Comparison of ENCODE assay signal across 24 cellular contexts in genomic region chr9:114495992-114496391, GRCh38. TPM values are rescaled to one million over a fixed set of nuclear protein-coding genes. Genes with fewer than 3 reads are reported as not detected.
DNase-seq lines count a peak whose midpoint lies in the region; ATAC-seq, FAIRE-seq and TF ChIP-seq lines count a peak whose summit lies in the region.
"Had no signal": no experiment of that assay in that cellular context is flagged by ENCODE, and none has a peak within 500 bp of the region (broad histone marks: within the 10 kb centered on the region; RNA-seq: fewer than 3 reads in every experiment).

No MANE protein-coding gene starts in this region.

- H3K36me3 Mint-ChIP-seq in neural crest cell (ENCODE audit: low read depth), result no peaks in the 10 kb centered on the region
- H3K36me3 Mint-ChIP-seq: CD4-positive, CD25-positive, alpha-beta regulatory T cell had no signal

- H3K27ac ChIP-seq in KMS-11 (peak overlapping the region; percentile 66; the same call in 1 of the 2 replicates), HepG2 (ENCODE audit: extremely low read length, insufficient read depth, low read length) (no peak overlapping the region)
- H3K27ac ChIP-seq: HL-60 had no signal

- CTCF ChIA-PET in HEK293T (lab: Yijun Ruan, JAX) (interaction anchor here (0.6 kb wide), 1 partner anchor 896 kb away, joined by 3 read pairs; no protein-coding TSS in a partner anchor), HepG2 (lab: Yijun Ruan, JAX; ENCODE audit: low intra/inter-chr PET ratio, low total read pairs) (no interaction called here)

- no peaks in the 10 kb centered on the region for H3K9me3 Mint-ChIP-seq in neural crest cell
- H3K9me3 Mint-ChIP-seq: H9 had no signal

- peak overlapping the region; percentile 66 for H3K27ac Mint-ChIP-seq in neural crest cell (ENCODE audit: unreplicated experiment)
- H3K27ac Mint-ChIP-seq: H9 had no signal

- no peak for TF ChIP-seq RAD21 in HepG2 (CRISPR knock-in tag; IDR thresholded peaks at IDR 0.05)

- H3K9ac ChIP-seq in KMS-11 (no peak overlapping the region), HepG2 (ENCODE audit: insufficient read depth, low read depth, low read length) (no peak overlapping the region)

- H2AFZ ChIP-seq in KMS-11 (ENCODE audit: low read depth), result no peak overlapping the region
- H2AFZ ChIP-seq in HepG2 (ENCODE audit: low read length), result no peak overlapping the region

- no peak for ATAC-seq in HepG2

- DNase-seq in NCI-H146 (lab: John Stamatoyannopoulos, UW) (peak; percentile 1), NCI-H146 treated with DMSO at 0.1 percent for 48 hours (lab: John Stamatoyannopoulos, UW; ENCODE audit: unreplicated experiment) (no peak), NCI-H69 (lab: John Stamatoyannopoulos, UW) (peak; percentile 83), neural crest cell (ENCODE audit: low read depth, low spot score) (no peak), HEK293T (ENCODE audit: extremely low spot score) (no peak), HepG2 (ENCODE audit: low spot score) (no peak), AML-193 (lab: John Stamatoyannopoulos, UW) (no peak)
- DNase-seq: 8988T; BE2C; Caco-2; CD4-positive, CD25-positive, alpha-beta regulatory T cell; H9; IMR-90; Kasumi-1; MG63; NCI-H1048; NCI-H1930; NCI-H510A; OCI-M1; Right ventricle myocardium superior; SW 1271 had no signal

- H3K4me3 ChIP-seq in KMS-11 (IDR thresholded peaks at IDR 0.05; ENCODE audit: insufficient read depth, low read depth, low read length) (no peak overlapping the region), HepG2 (replicated peaks in 1 of 3; ENCODE audit: insufficient read depth in 1 of 3, low read depth in 2 of 3, low read length in 3 of 3) (no peak overlapping the region)
- H3K4me3 ChIP-seq: MG63 had no signal

- H3K27me3 ChIP-seq in KMS-11 (ENCODE audit: insufficient read depth, low read depth) (no peaks in the 10 kb centered on the region), HepG2 (ENCODE audit: control insufficient read depth in 1 of 2, insufficient read depth in 2 of 2, low read length in 2 of 2) (no peaks in the 10 kb centered on the region)
- H3K27me3 ChIP-seq: MG63 had no signal

- H4K20me1 ChIP-seq in KMS-11 (ENCODE audit: insufficient read depth), result no peaks in the 10 kb centered on the region
- H4K20me1 ChIP-seq in HepG2 (ENCODE audit: insufficient read depth, low read length), result no peaks in the 10 kb centered on the region

- 89% methylated on average over 3 of the region's 3 CpGs for WGBS in HepG2 (ENCODE audit: low lambda C conversion rate)

- H3K4me1 ChIP-seq in KMS-11 (ENCODE audit: low read depth, poor library complexity, severe bottlenecking) (peaks cover 81% of the 10 kb centered on the region), HepG2 (ENCODE audit: insufficient read depth, low read length) (peaks cover 3% of the 10 kb centered on the region)
- H3K4me1 ChIP-seq: BE2C, Caco-2 had no signal

- no peaks in the 10 kb centered on the region; the same call in 1 of the 2 replicates for H3K36me3 ChIP-seq in KMS-11 (ENCODE audit: insufficient read depth)
- no peaks in the 10 kb centered on the region; a peak in 1 of 5 replicates for H3K36me3 ChIP-seq in HepG2 (replicated peaks in 1 of 2; ENCODE audit: control insufficient read depth in 1 of 2, insufficient read depth in 2 of 2, low read length in 2 of 2)
- H3K36me3 ChIP-seq: BE2C, MG63 had no signal

- peak overlapping the region; percentile 99; the same call in 1 of the 2 replicates for H3K4me2 ChIP-seq in KMS-11
- H3K4me2 ChIP-seq in HepG2 (ENCODE audit: low read depth, low read length), result no peak overlapping the region

- intact Hi-C loops in HepG2 (cut with micrococcal nuclease; ENCODE audit: unreplicated experiment), result no loop called here

- TF ChIP-seq CTCF in KMS-11 (conservative IDR thresholded peaks at IDR 0.05; ENCODE audit: low read depth, low read length) (no peak), neural crest cell (conservative IDR thresholded peaks at IDR 0.05) (no peak), HepG2 (CRISPR knock-in tag; IDR thresholded peaks at IDR 0.05) (no peak)

- H3K9me3 ChIP-seq in HepG2 (ENCODE audit: low read length), result no peaks in the 10 kb centered on the region
- H3K9me3 ChIP-seq: BE2C, Caco-2, MG63 had no signal

- TF ChIP-seq EP300 in HepG2 (IDR thresholded peaks at IDR 0.05; ENCODE audit: low read depth in 2 of 2, low read length in 2 of 2), result no peak
- no peak for TF ChIP-seq EP300 in HepG2 (CRISPR knock-in tag; IDR thresholded peaks at IDR 0.05; ENCODE audit: borderline replicate concordance)

- FAIRE-seq in HepG2 (lab: Jason Lieb, UNC), result no peak
- FAIRE-seq: G401.6 had no signal

- in situ Hi-C loops in HepG2 (cut with HindIII; ENCODE audit: extremely low pct_ligation_motif_present, low pct_unique_long_range_greater_than_20kb), result no loop called here

- H3K27me3 Mint-ChIP-seq in neural crest cell (ENCODE audit: low read depth), result peaks cover 17% of the 10 kb centered on the region

- H3K79me2 ChIP-seq in KMS-11 (ENCODE audit: insufficient read depth, low read depth) (peaks cover 99% of the 10 kb centered on the region), HepG2 (ENCODE audit: insufficient read depth, low read length) (no peaks in the 10 kb centered on the region)

- peaks cover 29% of the 10 kb centered on the region for H3K4me1 Mint-ChIP-seq in neural crest cell

- no peak for TF ChIP-seq POLR2A in HepG2 (IDR thresholded peaks at IDR 0.05; ENCODE audit: insufficient read depth in 1 of 2, low read depth in 2 of 2, low read length in 2 of 2)

- no TSS peak for BruUV-seq in HepG2 (replicated peaks; lab: Mats Ljungman, UMichigan)

- no peak overlapping the region for H3K4me3 Mint-ChIP-seq in neural crest cell
- H3K4me3 Mint-ChIP-seq: H9 had no signal

- POLR2A ChIA-PET in HEK293T (lab: Yijun Ruan, JAX) (no interaction called here), HepG2 (lab: Yijun Ruan, JAX) (no interaction called here)

TF ChIP-seq in HEK293T, 16 proteins besides CTCF, POLR2A, EP300 and RAD21:
- TF ChIP-seq ELF4 (IDR thresholded peaks at IDR 0.05) (no peak), LEF1 (IDR thresholded peaks at IDR 0.05; ENCODE audit: borderline replicate concordance) (no peak), PKNOX1 (IDR thresholded peaks at IDR 0.05) (no peak)

TF ChIP-seq in HepG2, 621 proteins besides CTCF, POLR2A, EP300 and RAD21:
- no peak for TF ChIP-seq ATF6 (CRISPR knock-in tag; conservative IDR thresholded peaks at IDR 0.05)
- TF ChIP-seq, protein P1, sequence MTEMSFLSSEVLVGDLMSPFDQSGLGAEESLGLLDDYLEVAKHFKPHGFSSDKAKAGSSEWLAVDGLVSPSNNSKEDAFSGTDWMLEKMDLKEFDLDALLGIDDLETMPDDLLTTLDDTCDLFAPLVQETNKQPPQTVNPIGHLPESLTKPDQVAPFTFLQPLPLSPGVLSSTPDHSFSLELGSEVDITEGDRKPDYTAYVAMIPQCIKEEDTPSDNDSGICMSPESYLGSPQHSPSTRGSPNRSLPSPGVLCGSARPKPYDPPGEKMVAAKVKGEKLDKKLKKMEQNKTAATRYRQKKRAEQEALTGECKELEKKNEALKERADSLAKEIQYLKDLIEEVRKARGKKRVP (CRISPR knock-in tag; IDR thresholded peaks at IDR 0.05), result no peak
- no peak for TF ChIP-seq PITX1 (CRISPR knock-in tag; IDR thresholded peaks at IDR 0.05)
- TF ChIP-seq PPARG (CRISPR knock-in tag; conservative IDR thresholded peaks at IDR 0.05), result no peak

RNA-seq across cellular contexts. Expression of gene WHRN, which starts 9.3 kb away (rescaled TPM):
- total RNA-seq in neural crest cell (8.9 and 9.5 TPM in 2 replicates), HepG2 (2016; rRNA removed; fragmentation: Illumina TruSeq; extraction: Trizol) (1.8 and 2.3 TPM in 2 replicates)
- total RNA-seq in HepG2 (2016; cell fraction: cytosol; rRNA removed; fragmentation: Illumina TruSeq; extraction: Trizol; ENCODE audit: low read depth), result 0.51 and 0.97 TPM in 2 replicates
- total RNA-seq in HepG2 (2016; cell fraction: insoluble cytoplasmic fraction; rRNA removed; fragmentation: Illumina TruSeq; extraction: Trizol), result 1.1 and 2.7 TPM in 2 replicates
- 1.5 and 2.5 TPM in 2 replicates for total RNA-seq in HepG2 (2016; cell fraction: membrane; rRNA removed; fragmentation: Illumina TruSeq; extraction: Trizol)
- 6.3 and 6.6 TPM in 2 replicates for total RNA-seq in HepG2 (2016; cell fraction: nucleus; rRNA removed; fragmentation: Illumina TruSeq; extraction: Trizol)
- polyA plus RNA-seq in HepG2 (2011; rRNA removed), result 5.3 and 5.8 TPM in 2 replicates
- 1.8 and 2.4 TPM in 2 replicates for polyA plus RNA-seq in HepG2 (2011; cell fraction: cytosol; rRNA removed)
- polyA plus RNA-seq in HepG2 (2011; cell fraction: nucleus; rRNA removed), result 43.6 and 56.3 TPM in 2 replicates
- 4.9 and 5.7 TPM in 2 replicates for polyA plus RNA-seq in HepG2 (2012)
- 0.68 and 0.91 TPM in 2 replicates for polyA plus RNA-seq in HepG2 (2016; cell fraction: cytosol; fragmentation: Illumina TruSeq; extraction: Trizol; ENCODE audit: low read depth)
- polyA plus RNA-seq in HepG2 (2016; cell fraction: insoluble cytoplasmic fraction; fragmentation: Illumina TruSeq; extraction: Trizol; ENCODE audit: low read depth), result 2.5 and 3.9 TPM in 2 replicates
- polyA plus RNA-seq in HepG2 (2016; cell fraction: membrane; fragmentation: Illumina TruSeq; extraction: Trizol; ENCODE audit: low read depth), result 1.9 and 2.8 TPM in 2 replicates
- 15.3 TPM in 2 replicates for polyA plus RNA-seq in HepG2 (2016; cell fraction: nucleus; fragmentation: Illumina TruSeq; extraction: Trizol; ENCODE audit: insufficient read depth, low read depth)
- 3.2 and 4.6 TPM in 2 replicates for polyA minus RNA-seq in HepG2 (2011; rRNA and poly(A)+ RNA removed; ENCODE audit: low replicate concordance)
- 1.2 and 2.5 TPM in 2 replicates for polyA minus RNA-seq in HepG2 (2011; cell fraction: cytosol; rRNA and poly(A)+ RNA removed)
- 9.1 and 12.0 TPM in 2 replicates for polyA minus RNA-seq in HepG2 (2011; cell fraction: nucleus; rRNA and poly(A)+ RNA removed)

Comparison
In these comparisons a context has a peak if more than half of its experiments do, and no peak if none do; other contexts are left out.
1. DNase-seq: peak in NCI-H146 (single experiment) and NCI-H69 (single experiment); none in NCI-H146 treated with DMSO at 0.1 percent for 48 hours (single experiment), neural crest cell (single experiment), HEK293T (single experiment), HepG2 (single experiment) and AML-193 (0 of 2).